ENCODE assay signal across 22 cellular contexts in genomic region chr13:25065974-25066770, GRCh38. TPM values are rescaled to one million over a fixed set of nuclear protein-coding genes. Genes with fewer than 3 reads are reported as not detected.
"Had no signal": no experiment of that assay in that cellular context is flagged by ENCODE, and none has a peak within 500 bp of the region (broad histone marks: within the 10 kb centered on the region; RNA-seq: fewer than 3 reads in every experiment).

No MANE protein-coding gene starts in this region.

- FAIRE-seq: astrocyte, colon, endothelial cell of umbilical vein, kidney had no signal

- H3K27me3 ChIP-seq: transverse colon, vagina had no signal

- H3K4me3 Mint-ChIP-seq: central memory CD8-positive, alpha-beta T cell; naive thymus-derived CD4-positive, alpha-beta T cell; neural crest cell; stimulated activated naive CD8-positive, alpha-beta T cell treated with anti-CD3 and anti-CD28 coated beads, Interleukin-15, Interleukin-2, amounts not matched to agents 100 ng/mL and 50 ng/mL, for 24 hours had no signal

- H3K4me1 Mint-ChIP-seq: central memory CD8-positive, alpha-beta T cell; naive thymus-derived CD4-positive, alpha-beta T cell had no signal

- H3K4me1 ChIP-seq: adrenal gland, breast epithelium, lower lobe of right lung, suprapubic skin, transverse colon, vagina had no signal

- H3K36me3 Mint-ChIP-seq: activated naive CD4-positive, alpha-beta T cell treated with anti-CD3 and anti-CD28 coated beads, Interleukin-2, amount 50 U/mL, for 72 hours; naive thymus-derived CD4-positive, alpha-beta T cell had no signal

- DNase-seq: activated T-cell treated with anti-CD3 and anti-CD28 coated beads, Interleukin-2, amount 50 U/mL, for 1 hour; adrenal gland; effector memory CD4-positive, alpha-beta T cell; foreskin melanocyte; kidney; lower lobe of right lung; naive thymus-derived CD4-positive, alpha-beta T cell; occipital lobe; stimulated activated CD4-positive, alpha-beta T cell treated with anti-CD3 and anti-CD28 coated beads, Interleukin-4, amount 100 ng/mL, for 24 hours; transverse colon had no signal

- H3K9me3 Mint-ChIP-seq: activated naive CD4-positive, alpha-beta T cell treated with anti-CD3 and anti-CD28 coated beads, Interleukin-2, amount 50 U/mL, for 72 hours; central memory CD8-positive, alpha-beta T cell; stimulated activated naive CD8-positive, alpha-beta T cell treated with anti-CD3 and anti-CD28 coated beads, Interleukin-15, Interleukin-2, amounts not matched to agents 100 ng/mL and 50 ng/mL, for 24 hours had no signal

- ATAC-seq: activated naive CD4-positive, alpha-beta T cell treated with anti-CD3 and anti-CD28 coated beads, Interleukin-2, amount 50 U/mL, for 72 hours; esophagus mucosa; left lobe of liver; lower lobe of right lung; naive thymus-derived CD4-positive, alpha-beta T cell had no signal

- H3K4me3 ChIP-seq: adrenal gland, breast epithelium, lower lobe of right lung, suprapubic skin, transverse colon, vagina had no signal

- H3K27ac Mint-ChIP-seq: activated naive CD4-positive, alpha-beta T cell treated with anti-CD3 and anti-CD28 coated beads, Interleukin-2, amount 50 U/mL, for 72 hours; naive thymus-derived CD4-positive, alpha-beta T cell; stimulated activated naive CD8-positive, alpha-beta T cell treated with anti-CD3 and anti-CD28 coated beads, Interleukin-15, Interleukin-2, amounts not matched to agents 100 ng/mL and 50 ng/mL, for 24 hours had no signal

- H3K36me3 ChIP-seq: adrenal gland, breast epithelium, lower lobe of right lung, suprapubic skin, transverse colon, vagina had no signal

- H3K9me3 ChIP-seq: adrenal gland, breast epithelium, lower lobe of right lung, suprapubic skin, transverse colon, vagina had no signal

- H3K27ac ChIP-seq: adrenal gland, breast epithelium, lower lobe of right lung, suprapubic skin, transverse colon, vagina had no signal

RNA-seq across cellular contexts. Expression of gene PABPC3, which starts 29.8 kb away (rescaled TPM):
- total RNA-seq: occipital lobe, vagina had no signal
